16 cellular contexts compared by ENCODE assay signal in genomic region chr14:102654298-102654697, GRCh38.
A peak's percentile ranks its signal among the peaks of the same experiment; 100 is the strongest.
DNase-seq lines count a peak whose midpoint lies in the region; ATAC-seq and TF ChIP-seq lines count a peak whose summit lies in the region.
"Had no signal": no experiment of that assay in that cellular context is flagged by ENCODE, and none has a peak within 500 bp of the region (broad histone marks: within the 10 kb centered on the region; RNA-seq: fewer than 3 reads in every experiment).

No MANE protein-coding gene starts in this region.

- H3K36me3 Mint-ChIP-seq in Caco-2 (ENCODE audit: insufficient read depth, unreplicated experiment) (peaks cover 12% of the 10 kb centered on the region), neural crest cell (ENCODE audit: low read depth) (no peaks in the 10 kb centered on the region)
- H3K36me3 Mint-ChIP-seq in activated naive CD4-positive, alpha-beta T cell treated with anti-CD3 and anti-CD28 coated beads, Interleukin-2, amount 50 U/mL, for 24 hours = peaks cover 4% of the 10 kb centered on the region

- POLR2A ChIA-PET in Caco-2 (lab: Charles Lee) = no interaction called here

- BruUV-seq in Caco-2 (replicated peaks; lab: Mats Ljungman, UMichigan) = no TSS peak

- DNase-seq in Caco-2 = no peak
- DNase-seq in HPDE6-E6E7 (ENCODE audit: extremely low spot score) = peak; percentile 55
- DNase-seq in neural crest cell (ENCODE audit: low read depth, low spot score) = no peak
- DNase-seq in dedifferentiated amniotic fluid mesenchymal stem cell (ENCODE audit: extremely low spot score) = no peak
- no peak for DNase-seq in activated CD8-positive, alpha-beta memory T cell treated with anti-CD3 and anti-CD28 coated beads for 24 hours
- DNase-seq: DMS79 treated with DMSO at 0.1 percent for 48 hours, endodermal cell, NCI-H1048, NCI-H226, ovary, spleen had no signal

- H3K27me3 Mint-ChIP-seq in Caco-2 (ENCODE audit: insufficient read depth, unreplicated experiment) (no peaks in the 10 kb centered on the region), neural crest cell (ENCODE audit: low read depth) (no peaks in the 10 kb centered on the region)
- no peaks in the 10 kb centered on the region for H3K27me3 Mint-ChIP-seq in activated naive CD4-positive, alpha-beta T cell treated with anti-CD3 and anti-CD28 coated beads, Interleukin-2, amount 50 U/mL, for 24 hours
- H3K27me3 Mint-ChIP-seq: IgD-negative memory B cell had no signal

- no peaks in the 10 kb centered on the region for H3K36me3 ChIP-seq in Caco-2 (ENCODE audit: control insufficient read depth, insufficient read depth, low read length)
- H3K36me3 ChIP-seq: ovary, spleen had no signal

- ATAC-seq in GM18498 (IDR thresholded peaks at IDR 0.05; ENCODE audit: unreplicated experiment) (no peak), GM18909 (IDR thresholded peaks at IDR 0.05; ENCODE audit: poor library complexity, unreplicated experiment) (no peak)

- no peaks in the 10 kb centered on the region for H3K27me3 ChIP-seq in Caco-2 (replicated peaks; ENCODE audit: control insufficient read depth, insufficient read depth, low read length)
- H3K27me3 ChIP-seq: BLaER1 treated with 17β-estradiol and CSF1 and Interleukin-3, amounts not matched to agents 10 nM and 100 nM; ovary; spleen had no signal

- H3K4me1 Mint-ChIP-seq in Caco-2 (ENCODE audit: low read depth, unreplicated experiment) (peaks cover 6% of the 10 kb centered on the region), neural crest cell (peaks cover 12% of the 10 kb centered on the region)
- H3K4me1 Mint-ChIP-seq in activated naive CD4-positive, alpha-beta T cell treated with anti-CD3 and anti-CD28 coated beads, Interleukin-2, amount 50 U/mL, for 24 hours = peaks cover 61% of the 10 kb centered on the region

- H3K4me3 Mint-ChIP-seq in Caco-2 (ENCODE audit: unreplicated experiment) (no peak overlapping the region), neural crest cell (no peak overlapping the region)
- H3K4me3 Mint-ChIP-seq in activated naive CD4-positive, alpha-beta T cell treated with anti-CD3 and anti-CD28 coated beads, Interleukin-2, amount 50 U/mL, for 24 hours = peak overlapping the region; percentile 6
- H3K4me3 Mint-ChIP-seq: endodermal cell had no signal

- intact Hi-C loops in Caco-2 (cut with micrococcal nuclease; ENCODE audit: unreplicated experiment) = no loop called here

- H3K4me1 ChIP-seq in Caco-2 = peaks cover 8% of the 10 kb centered on the region; the same call in 1 of the 2 replicates

- H3K4me3 ChIP-seq in Caco-2 (ENCODE audit: low read depth, low read length) = no peak overlapping the region
- H3K4me3 ChIP-seq: BLaER1 treated with 17β-estradiol and CSF1 and Interleukin-3, amounts not matched to agents 10 nM and 100 nM; ovary; spleen had no signal

- peaks cover 7% of the 10 kb centered on the region; the same call in 1 of the 2 replicates for H3K9me3 ChIP-seq in Caco-2
- H3K9me3 ChIP-seq: ovary had no signal

- H3K9me3 Mint-ChIP-seq in Caco-2 (ENCODE audit: unreplicated experiment) = peaks cover 9% of the 10 kb centered on the region
- no peaks in the 10 kb centered on the region for H3K9me3 Mint-ChIP-seq in activated naive CD4-positive, alpha-beta T cell treated with anti-CD3 and anti-CD28 coated beads, Interleukin-2, amount 50 U/mL, for 24 hours
- peaks cover 4% of the 10 kb centered on the region for H3K9me3 Mint-ChIP-seq in neural crest cell

- H3K27ac Mint-ChIP-seq in Caco-2 (ENCODE audit: unreplicated experiment) (peak overlapping the region; percentile 40), neural crest cell (ENCODE audit: unreplicated experiment) (peak overlapping the region; percentile 30)
- H3K27ac Mint-ChIP-seq in activated naive CD4-positive, alpha-beta T cell treated with anti-CD3 and anti-CD28 coated beads, Interleukin-2, amount 50 U/mL, for 24 hours = no peak overlapping the region

- CTCF ChIA-PET in Caco-2 (lab: Charles Lee) = interaction anchor here (0.5 to 1.3 kb wide), 3 partner anchors 15 to 60 kb away, joined by 3 to 5 read pairs (median 3); no protein-coding TSS in a partner anchor

- TF ChIP-seq CTCF in Caco-2 (IDR thresholded peaks at IDR 0.05; ENCODE audit: insufficient read depth in 1 of 2, low read depth in 1 of 2, low read length in 1 of 2, severe bottlenecking in 1 of 2, unreplicated experiment in 1 of 2) (no peak), neural crest cell (conservative IDR thresholded peaks at IDR 0.05) (no peak)
